ENCODE assay signal across 18 cellular contexts in genomic region chr14:105878554-105878953, GRCh38.
"Had no signal": no experiment of that assay in that cellular context is flagged by ENCODE, and none has a peak within 500 bp of the region (broad histone marks: within the 10 kb centered on the region; RNA-seq: fewer than 3 reads in every experiment).

No MANE protein-coding gene starts in this region.

- H3K27ac Mint-ChIP-seq: activated naive CD8-positive, alpha-beta T cell treated with anti-CD3 and anti-CD28 coated beads for 36 hours; dendritic cell treated with granulocyte-macrophage colony-stimulating factor and Interleukin-4, amounts not matched to agents 40 ng/mL and 50 ng/mL, for 4 days; effector memory CD8-positive, alpha-beta T cell had no signal

- H3K27me3 ChIP-seq: brain microvascular endothelial cell, gastrocnemius medialis, upper lobe of left lung had no signal

- H3K27ac ChIP-seq: brain microvascular endothelial cell, epithelial cell of prostate, gastrocnemius medialis, heart left ventricle, parathyroid adenoma, upper lobe of left lung had no signal

- H3K9me3 ChIP-seq: gastrocnemius medialis, heart left ventricle, SK-N-SH, upper lobe of left lung had no signal

- H3K4me3 Mint-ChIP-seq: activated naive CD8-positive, alpha-beta T cell treated with anti-CD3 and anti-CD28 coated beads for 36 hours; dendritic cell treated with granulocyte-macrophage colony-stimulating factor and Interleukin-4, amounts not matched to agents 40 ng/mL and 50 ng/mL, for 4 days; effector memory CD8-positive, alpha-beta T cell had no signal

- H3K4me3 ChIP-seq: gastrocnemius medialis, heart left ventricle, upper lobe of left lung had no signal

- H3K9me3 Mint-ChIP-seq: dendritic cell treated with granulocyte-macrophage colony-stimulating factor and Interleukin-4, amounts not matched to agents 40 ng/mL and 50 ng/mL, for 4 days; effector memory CD8-positive, alpha-beta T cell had no signal

- DNase-seq: activated CD4-positive, alpha-beta T cell treated with anti-CD3 and anti-CD28 coated beads, Interleukin-2, amount 50 U/mL, for 48 hours; activated naive CD8-positive, alpha-beta T cell treated with anti-CD3 and anti-CD28 coated beads for 36 hours; activated T-cell treated with anti-CD3 and anti-CD28 coated beads, Interleukin-2, amount 50 U/mL, for 48 hours; brain microvascular endothelial cell; effector memory CD8-positive, alpha-beta T cell; mammary epithelial cell; retina; SK-N-SH; small intestine; stimulated activated naive CD8-positive, alpha-beta T cell treated with anti-CD3 and anti-CD28 coated beads, Interleukin-15, Interleukin-2, amounts not matched to agents 100 U/mL and 50 U/mL, for 24 hours; T1000 had no signal

- H3K36me3 Mint-ChIP-seq: activated naive CD8-positive, alpha-beta T cell treated with anti-CD3 and anti-CD28 coated beads for 36 hours had no signal

- H3K4me1 ChIP-seq: gastrocnemius medialis, heart left ventricle, parathyroid adenoma, upper lobe of left lung had no signal

- ATAC-seq: effector memory CD8-positive, alpha-beta T cell; gastrocnemius medialis; heart left ventricle; left cardiac atrium; stimulated activated naive CD8-positive, alpha-beta T cell treated with anti-CD3 and anti-CD28 coated beads, Interleukin-15, Interleukin-2, amounts not matched to agents 100 U/mL and 50 U/mL, for 24 hours had no signal

- H3K36me3 ChIP-seq: brain microvascular endothelial cell, gastrocnemius medialis, heart left ventricle, upper lobe of left lung had no signal
